2 cellular contexts compared by ENCODE assay signal in genomic region chr20:1022871-1023270, GRCh38.
TF ChIP-seq lines count a peak whose summit lies in the region.

No MANE protein-coding gene starts in this region.

TF ChIP-seq in HepG2, 621 proteins besides CTCF, POLR2A, EP300 and RAD21:
- TF ChIP-seq, protein P1, sequence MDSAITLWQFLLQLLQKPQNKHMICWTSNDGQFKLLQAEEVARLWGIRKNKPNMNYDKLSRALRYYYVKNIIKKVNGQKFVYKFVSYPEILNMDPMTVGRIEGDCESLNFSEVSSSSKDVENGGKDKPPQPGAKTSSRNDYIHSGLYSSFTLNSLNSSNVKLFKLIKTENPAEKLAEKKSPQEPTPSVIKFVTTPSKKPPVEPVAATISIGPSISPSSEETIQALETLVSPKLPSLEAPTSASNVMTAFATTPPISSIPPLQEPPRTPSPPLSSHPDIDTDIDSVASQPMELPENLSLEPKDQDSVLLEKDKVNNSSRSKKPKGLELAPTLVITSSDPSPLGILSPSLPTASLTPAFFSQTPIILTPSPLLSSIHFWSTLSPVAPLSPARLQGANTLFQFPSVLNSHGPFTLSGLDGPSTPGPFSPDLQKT (CRISPR knock-in tag; IDR thresholded peaks at IDR 0.05; ENCODE audit: borderline replicate concordance), result no peak
- no peak for TF ChIP-seq ZNF674 (CRISPR knock-in tag; IDR thresholded peaks at IDR 0.05; ENCODE audit: low read depth)
- peak; percentile 73 for TF ChIP-seq ZNF629 (CRISPR knock-in tag; conservative IDR thresholded peaks at IDR 0.05)
- TF ChIP-seq XRCC5 (optimal IDR thresholded peaks at IDR 0.05; ENCODE audit: low read length), result no peak
- no peak for TF ChIP-seq SKI (IDR thresholded peaks at IDR 0.05; ENCODE audit: partially characterized antibody)
- no peak for TF ChIP-seq MXD4 (CRISPR knock-in tag; IDR thresholded peaks at IDR 0.05)
- no peak for TF ChIP-seq TBL1XR1 (IDR thresholded peaks at IDR 0.05; ENCODE audit: borderline replicate concordance, low read length, partially characterized antibody)
- no peak for TF ChIP-seq ZBTB25 (CRISPR knock-in tag; IDR thresholded peaks at IDR 0.05)

TF ChIP-seq in K562, 482 proteins besides CTCF, POLR2A, EP300 and RAD21:
- TF ChIP-seq RBM25 (IDR thresholded peaks at IDR 0.05; ENCODE audit: low read depth, low read length, severe bottlenecking) (peak; percentile 65), RB1 (IDR thresholded peaks at IDR 0.05; ENCODE audit: low read depth) (no peak)
TF ChIP-seq in K562: peak in this region for 1.
